Comparison of ENCODE assay signal across 30 cellular contexts in genomic region chr3:100966807-100967206, GRCh38. TPM values are rescaled to one million over a fixed set of nuclear protein-coding genes. Genes with fewer than 3 reads are reported as not detected.
"Had no signal": no experiment of that assay in that cellular context is flagged by ENCODE, and none has a peak within 500 bp of the region (broad histone marks: within the 10 kb centered on the region; RNA-seq: fewer than 3 reads in every experiment).

No MANE protein-coding gene starts in this region.

- H3K27me3 ChIP-seq: esophagus squamous epithelium, foreskin keratinocyte, gastroesophageal sphincter, heart right ventricle, left lung, right atrium auricular region, thyroid gland, vagina had no signal

- H3K9me3 Mint-ChIP-seq: nephron progenitor cell; stimulated activated naive CD8-positive, alpha-beta T cell treated with anti-CD3 and anti-CD28 coated beads, Interleukin-15, amount 100 ng/mL, for 72 hours had no signal

- H3K9me3 ChIP-seq: esophagus squamous epithelium, gastroesophageal sphincter, left lung, prostate gland, right atrium auricular region, thyroid gland, vagina had no signal

- H3K4me3 ChIP-seq: coronary artery, esophagus squamous epithelium, gastroesophageal sphincter, heart right ventricle, left lung, prostate gland, right atrium auricular region, smooth muscle cell, thyroid gland, vagina had no signal

- ATAC-seq: foreskin keratinocyte; gastroesophageal sphincter; left lung; naive thymus-derived CD8-positive, alpha-beta T cell; sciatic nerve; stimulated activated naive CD8-positive, alpha-beta T cell treated with anti-CD3 and anti-CD28 coated beads, Interleukin-15, amount 100 ng/mL, for 72 hours had no signal

- FAIRE-seq: islet of Langerhans had no signal

- H3K4me3 Mint-ChIP-seq: naive thymus-derived CD8-positive, alpha-beta T cell; nephron progenitor cell; stimulated activated naive CD8-positive, alpha-beta T cell treated with anti-CD3 and anti-CD28 coated beads, Interleukin-15, amount 100 ng/mL, for 72 hours had no signal

- H3K4me2 ChIP-seq: smooth muscle cell had no signal

- H3K27ac ChIP-seq: coronary artery, esophagus squamous epithelium, foreskin keratinocyte, left lung, prostate gland, thyroid gland, vagina had no signal

- DNase-seq: dermis blood vessel endothelial cell; effector memory CD4-positive, alpha-beta T cell; erythroblast; esophagus squamous epithelium; foreskin keratinocyte; hippocampal formation; left cardiac atrium; left lung; mesendoderm; midbrain; naive thymus-derived CD8-positive, alpha-beta T cell; nephron progenitor cell; nucleus accumbens; stimulated activated CD4-positive, alpha-beta T cell treated with anti-CD3 and anti-CD28 coated beads, Interleukin-12 subunit alpha, Interleukin-12 subunit beta, amount 100 ng/mL, for 4 hours; stimulated activated CD4-positive, alpha-beta T cell treated with anti-CD3 and anti-CD28 coated beads, Interleukin-1b, Interleukin-23, amount 100 ng/mL, for 48 hours; stimulated activated CD4-positive, alpha-beta T cell treated with anti-CD3 and anti-CD28 coated beads, Interleukin-4, amount 100 ng/mL, for 1 hour; stimulated activated CD8-positive, alpha-beta memory T cell treated with anti-CD3 and anti-CD28 coated beads, Interleukin-4, amount 100 ng/mL, for 48 hours; stimulated activated naive CD4-positive, alpha-beta T cell; stimulated activated naive CD8-positive, alpha-beta T cell treated with anti-CD3 and anti-CD28 coated beads, Interleukin-15, amount 100 ng/mL, for 72 hours; thyroid gland; trophoblast cell had no signal

- H3K36me3 Mint-ChIP-seq: naive thymus-derived CD8-positive, alpha-beta T cell had no signal

- H3K27ac Mint-ChIP-seq: naive thymus-derived CD8-positive, alpha-beta T cell; nephron progenitor cell; stimulated activated naive CD8-positive, alpha-beta T cell treated with anti-CD3 and anti-CD28 coated beads, Interleukin-15, amount 100 ng/mL, for 72 hours had no signal

- H3K4me1 ChIP-seq: esophagus squamous epithelium, foreskin keratinocyte, left lung, prostate gland, right atrium auricular region, thyroid gland had no signal

- H3K36me3 ChIP-seq: esophagus squamous epithelium, gastroesophageal sphincter, heart right ventricle, left lung, prostate gland, right atrium auricular region, thyroid gland, vagina had no signal

- H3K4me1 Mint-ChIP-seq: naive thymus-derived CD8-positive, alpha-beta T cell; nephron progenitor cell; stimulated activated naive CD8-positive, alpha-beta T cell treated with anti-CD3 and anti-CD28 coated beads, Interleukin-15, amount 100 ng/mL, for 72 hours had no signal

RNA-seq across cellular contexts. Expression of gene ABI3BP, which starts 26.4 kb away (rescaled TPM):
- total RNA-seq: naive thymus-derived CD8-positive, alpha-beta T cell had no signal
- polyA plus RNA-seq: naive thymus-derived CD8-positive, alpha-beta T cell had no signal
